In the genomic region with DNA sequence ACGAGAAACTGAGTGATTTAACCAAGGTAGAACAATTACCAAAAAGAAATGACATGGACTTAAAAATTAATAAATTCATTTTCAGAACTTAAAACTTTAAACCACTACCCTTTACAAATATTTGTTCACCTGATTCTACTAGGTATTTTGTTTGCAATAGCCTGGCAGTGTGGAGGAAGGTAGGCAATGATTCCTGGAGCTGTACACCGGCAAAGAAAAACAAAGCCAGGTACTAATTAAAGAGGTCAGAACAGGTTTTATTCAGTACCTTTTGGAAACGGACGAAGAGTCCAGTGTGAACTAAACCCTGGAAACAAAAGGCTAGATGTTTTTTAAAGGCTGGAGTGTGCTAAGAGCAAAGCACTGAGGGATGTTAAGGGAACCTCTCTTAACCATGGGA, we compare ENCODE assay signal across 17 cellular contexts.
DNase-seq lines count a peak whose midpoint lies in the region; ATAC-seq, FAIRE-seq and TF ChIP-seq lines count a peak whose summit lies in the region.
"Had no signal": no experiment of that assay in that cellular context is flagged by ENCODE, and none has a peak within 500 bp of the region (broad histone marks: within the 10 kb centered on the region; RNA-seq: fewer than 3 reads in every experiment).

No MANE protein-coding gene starts in this region.

- H3K27me3 ChIP-seq in H1 (replicated peaks in 1 of 4; ENCODE audit: control insufficient read depth in 3 of 4, extremely low read depth in 1 of 4, insufficient read depth in 3 of 4, low read length in 3 of 4): no peaks in the 10 kb centered on the region
- H3K27me3 ChIP-seq in stomach: no peaks in the 10 kb centered on the region
- H3K27me3 ChIP-seq: BLaER1 had no signal

- H3K4me2 ChIP-seq in H1 (ENCODE audit: insufficient read depth in 1 of 2, low read depth in 2 of 2, low read length in 2 of 2): no peak overlapping the region
- H3K4me2 ChIP-seq: BLaER1 had no signal

- H3K23me2 ChIP-seq in H1 (ENCODE audit: low read depth, low read length): no peaks in the 10 kb centered on the region

- DNase-seq in DMS53 (lab: John Stamatoyannopoulos, UW): peak; percentile 14
- DNase-seq in DMS53 treated with DMSO at 0.1 percent for 48 hours (lab: John Stamatoyannopoulos, UW; ENCODE audit: unreplicated experiment): no peak
- peak; percentile 72 for DNase-seq in LNCaP clone FGC (ENCODE audit: low read depth)
- DNase-seq in H1 (ENCODE audit: low read depth in 1 of 2, low spot score in 2 of 2): no peak
- DNase-seq in stomach: no peak
- no peak for DNase-seq in T1000 (lab: John Stamatoyannopoulos, UW)
- DNase-seq in activated T-cell treated with anti-CD3 and anti-CD28 coated beads, Interleukin-2, amount 50 U/mL, for 72 hours: no peak
- DNase-seq: 8988T; CD8-positive, alpha-beta T cell; DMS 273 treated with DMSO at 0.1 percent for 48 hours; DND-41; EL; GM23248; HCEC 1CT had no signal

- no peak overlapping the region for H3K18ac ChIP-seq in H1 (ENCODE audit: extremely low read depth, low read length)

- H4K91ac ChIP-seq in H1 (replicated peaks; ENCODE audit: insufficient read length, low read length): no peak overlapping the region

- no peaks in the 10 kb centered on the region for H3K36me3 Mint-ChIP-seq in activated T-cell treated with anti-CD3 and anti-CD28 coated beads, Interleukin-2, amount 50 U/mL, for 72 hours (ENCODE audit: insufficient read depth in 2 of 2)
- H3K36me3 Mint-ChIP-seq: CD8-positive, alpha-beta T cell had no signal

- no peaks in the 10 kb centered on the region for H3K79me1 ChIP-seq in H1 (ENCODE audit: low read depth, low read length)

- no peak overlapping the region for H4K5ac ChIP-seq in H1 (ENCODE audit: insufficient read length, low read depth, low read length)

- no peak overlapping the region for H3K27ac ChIP-seq in H1 (ENCODE audit: low read depth, low read length)
- H3K27ac ChIP-seq in stomach: peak overlapping the region in 4 of 5 donors; percentile 22 to 85 (median 40)
- H3K27ac ChIP-seq: BLaER1, GM23248 had no signal

- no peak overlapping the region for H4K8ac ChIP-seq in H1 (ENCODE audit: extremely low read depth, insufficient read depth, low read length)

- no peak overlapping the region for H2BK20ac ChIP-seq in H1 (ENCODE audit: low read length)

- TF ChIP-seq POLR2A in H1 (IDR thresholded peaks at IDR 0.05; ENCODE audit: control extremely low read depth in 1 of 2, low read depth in 2 of 2, low read length in 2 of 2) (no peak), stomach (IDR thresholded peaks at IDR 0.05) (no peak)

- H3K4me1 Mint-ChIP-seq in activated T-cell treated with anti-CD3 and anti-CD28 coated beads, Interleukin-2, amount 50 U/mL, for 72 hours (ENCODE audit: low read depth): no peaks in the 10 kb centered on the region

- H3K27ac Mint-ChIP-seq in activated T-cell treated with anti-CD3 and anti-CD28 coated beads, Interleukin-2, amount 50 U/mL, for 72 hours: no peak overlapping the region
- H3K27ac Mint-ChIP-seq: CD8-positive, alpha-beta T cell had no signal

- H2BK120ac ChIP-seq in H1 (replicated peaks; ENCODE audit: low read depth, low read length): no peak overlapping the region

- H3K27me3 Mint-ChIP-seq in activated T-cell treated with anti-CD3 and anti-CD28 coated beads, Interleukin-2, amount 50 U/mL, for 72 hours (ENCODE audit: low read depth): no peaks in the 10 kb centered on the region

- intact Hi-C loops in stomach (cut with DNase I; ENCODE audit: low total_unique reads): no loop called here

- 86% methylated on average over 4 of the region's 4 CpGs; no CpG with 5 or more reads in 1 of the 2 experiments for whole genome bisulfite sequencing in H1 (ENCODE audit: extremely low coverage in 1 of 2, insufficient coverage in 1 of 2, insufficient read length in 1 of 2, insufficient replicate concordance in 2 of 2, low coverage in 1 of 2, low lambda C conversion rate in 2 of 2, missing lambda C conversion rate in 1 of 2), 2 experiments
- WGBS in stomach, 5 donors: 35 to 54% (median 46%) methylated on average over 4 of the region's 4 CpGs

- no peak overlapping the region for H2BK5ac ChIP-seq in H1 (ENCODE audit: low read depth, low read length)

- peak overlapping the region; percentile 26; the same call in 1 of the 2 replicates for H3K4me3 ChIP-seq in LNCaP clone FGC (ENCODE audit: low read depth, low read length)
- no peak overlapping the region for H3K4me3 ChIP-seq in H1 (ENCODE audit: extremely low read depth in 1 of 4, insufficient read depth in 2 of 4, low read depth in 3 of 4, low read length in 4 of 4)
- H3K4me3 ChIP-seq in stomach: no peak overlapping the region
- H3K4me3 ChIP-seq: BLaER1, GM12878, GM23248 had no signal

- TF ChIP-seq RAD21 in H1 (IDR thresholded peaks at IDR 0.05 in 1 of 2, conservative IDR thresholded peaks at IDR 0.05 in 1 of 2; ENCODE audit: low read depth in 2 of 2, low read length in 2 of 2): no peak

- no peak overlapping the region for H3K9ac ChIP-seq in H1 (replicated peaks in 1 of 4; ENCODE audit: extremely low read depth in 1 of 4, low read depth in 3 of 4, low read length in 3 of 4)
- H3K9ac ChIP-seq: BLaER1, GM23248 had no signal

- FAIRE-seq in H1 (lab: Jason Lieb, UNC): no peak
- FAIRE-seq: GM12878, H54 had no signal

- no peaks in the 10 kb centered on the region for H4K20me1 ChIP-seq in H1 (replicated peaks in 1 of 2; ENCODE audit: control insufficient read depth in 1 of 2, insufficient read depth in 2 of 2, low read length in 2 of 2)
- H4K20me1 ChIP-seq: BLaER1 had no signal

- TF ChIP-seq EP300 in H1 (IDR thresholded peaks at IDR 0.05; ENCODE audit: borderline replicate concordance in 1 of 2, low read depth in 2 of 2, low read length in 2 of 2) (no peak), stomach (IDR thresholded peaks at IDR 0.05) (no peak)

- H3K79me2 ChIP-seq in H1 (ENCODE audit: control insufficient read depth in 1 of 2, insufficient read depth in 2 of 2, low read length in 2 of 2): no peaks in the 10 kb centered on the region

- no peak overlapping the region for H2BK12ac ChIP-seq in H1 (ENCODE audit: low read depth, low read length)

- H3K9me3 ChIP-seq in H1 (ENCODE audit: insufficient read depth in 2 of 2, low read depth in 1 of 2, low read length in 1 of 2) (no peaks in the 10 kb centered on the region), stomach (peaks cover 0 to 7% (median 0%) of the 10 kb centered on the region in 4 donors)
- H3K9me3 ChIP-seq: BLaER1 had no signal

- H3K36me3 ChIP-seq in H1 (ENCODE audit: control insufficient read depth in 2 of 4, insufficient read depth in 4 of 4, low read length in 3 of 4) (no peaks in the 10 kb centered on the region), stomach (no peaks in the 10 kb centered on the region)
- H3K36me3 ChIP-seq: BLaER1 had no signal

- H3K4me3 Mint-ChIP-seq in activated T-cell treated with anti-CD3 and anti-CD28 coated beads, Interleukin-2, amount 50 U/mL, for 72 hours: no peak overlapping the region
- H3K4me3 Mint-ChIP-seq: CD8-positive, alpha-beta T cell had no signal

- no peak overlapping the region for H2AK5ac ChIP-seq in H1 (ENCODE audit: low read depth, low read length)

- peak overlapping the region; percentile 33 for H2AFZ ChIP-seq in H1 (ENCODE audit: low read length)
- H2AFZ ChIP-seq: GM23248 had no signal

- H3K23ac ChIP-seq in H1 (ENCODE audit: insufficient read length): no peak overlapping the region

- no peak overlapping the region for H3K4ac ChIP-seq in H1 (replicated peaks; ENCODE audit: insufficient read length, low read depth, low read length)

- ATAC-seq in activated T-cell treated with anti-CD3 and anti-CD28 coated beads, Interleukin-2, amount 50 U/mL, for 72 hours (replicated peaks in 1 of 2): no peak
- ATAC-seq: CD8-positive, alpha-beta T cell; GM12878 had no signal

- H3K4me1 ChIP-seq in H1 (replicated peaks in 1 of 4; ENCODE audit: control insufficient read depth in 3 of 4, insufficient read depth in 4 of 4, low read length in 3 of 4): no peaks in the 10 kb centered on the region
- peaks cover 0 to 18% (median 4%) of the 10 kb centered on the region in 4 donors for H3K4me1 ChIP-seq in stomach
- H3K4me1 ChIP-seq: BLaER1 had no signal

- H3K9me3 Mint-ChIP-seq in activated T-cell treated with anti-CD3 and anti-CD28 coated beads, Interleukin-2, amount 50 U/mL, for 72 hours: peaks cover 4 to 5% of the 10 kb centered on the region in 2 donors
- H3K9me3 Mint-ChIP-seq: CD8-positive, alpha-beta T cell had no signal

- CTCF ChIA-PET in H1 (lab: Charles Lee; ENCODE audit: partially characterized antibody): interaction anchor here (1.5 kb wide), 1 partner anchor 28 kb away, joined by 5 read pairs; no protein-coding TSS in a partner anchor

- no peak overlapping the region for H3K56ac ChIP-seq in H1 (replicated peaks; ENCODE audit: insufficient read length, low read depth, low read length)

- POLR2A ChIA-PET in H1 (lab: Charles Lee; ENCODE audit: partially characterized antibody): no interaction called here

- no peak overlapping the region for H2BK15ac ChIP-seq in H1 (ENCODE audit: low read length)

- TF ChIP-seq CTCF in LNCaP clone FGC (IDR thresholded peaks at IDR 0.05; ENCODE audit: control insufficient read depth, extremely low read depth, insufficient read depth) (no peak), H1 (IDR thresholded peaks at IDR 0.05; ENCODE audit: control extremely low read depth in 1 of 3, insufficient read depth in 1 of 3, low read depth in 1 of 3, low read length in 3 of 3) (no peak), stomach (IDR thresholded peaks at IDR 0.05) (no peak)

- H3K14ac ChIP-seq in H1 (ENCODE audit: insufficient read length): no peak overlapping the region

TF ChIP-seq in H1, 55 proteins besides CTCF, POLR2A, EP300 and RAD21 (continues in another document):
- TF ChIP-seq RNF2 (IDR thresholded peaks at IDR 0.05; ENCODE audit: borderline replicate concordance, low read depth, low read length, missing control alignments, poor library complexity, severe bottlenecking): no peak
- TF ChIP-seq SP1 (IDR thresholded peaks at IDR 0.05; ENCODE audit: low read depth, low read length): no peak
- no peak for TF ChIP-seq CBX5 (IDR thresholded peaks at IDR 0.05; ENCODE audit: low read depth, low read length)
- TF ChIP-seq USF2 (IDR thresholded peaks at IDR 0.05; ENCODE audit: low read length): no peak
- TF ChIP-seq ATF3 (IDR thresholded peaks at IDR 0.05; ENCODE audit: insufficient read depth, low read depth, low read length): no peak
- TF ChIP-seq MAFK (IDR thresholded peaks at IDR 0.05; ENCODE audit: low read depth, low read length): no peak
- no peak for TF ChIP-seq SIX5 (IDR thresholded peaks at IDR 0.05; ENCODE audit: low read depth, low read length)
- no peak for TF ChIP-seq SP4 (IDR thresholded peaks at IDR 0.05; ENCODE audit: low read length)

Comparison
In these comparisons a context has a peak if more than half of its experiments do, and no peak if none do; other contexts are left out.
1. DNase-seq: peak in DMS53 (single experiment) and LNCaP clone FGC (single experiment); none in DMS53 treated with DMSO at 0.1 percent for 48 hours (single experiment), H1 (0 of 2), stomach (single experiment), T1000 (single experiment) and activated T-cell treated with anti-CD3 and anti-CD28 coated beads, Interleukin-2, amount 50 U/mL, for 72 hours (0 of 2).